In the genomic region with DNA sequence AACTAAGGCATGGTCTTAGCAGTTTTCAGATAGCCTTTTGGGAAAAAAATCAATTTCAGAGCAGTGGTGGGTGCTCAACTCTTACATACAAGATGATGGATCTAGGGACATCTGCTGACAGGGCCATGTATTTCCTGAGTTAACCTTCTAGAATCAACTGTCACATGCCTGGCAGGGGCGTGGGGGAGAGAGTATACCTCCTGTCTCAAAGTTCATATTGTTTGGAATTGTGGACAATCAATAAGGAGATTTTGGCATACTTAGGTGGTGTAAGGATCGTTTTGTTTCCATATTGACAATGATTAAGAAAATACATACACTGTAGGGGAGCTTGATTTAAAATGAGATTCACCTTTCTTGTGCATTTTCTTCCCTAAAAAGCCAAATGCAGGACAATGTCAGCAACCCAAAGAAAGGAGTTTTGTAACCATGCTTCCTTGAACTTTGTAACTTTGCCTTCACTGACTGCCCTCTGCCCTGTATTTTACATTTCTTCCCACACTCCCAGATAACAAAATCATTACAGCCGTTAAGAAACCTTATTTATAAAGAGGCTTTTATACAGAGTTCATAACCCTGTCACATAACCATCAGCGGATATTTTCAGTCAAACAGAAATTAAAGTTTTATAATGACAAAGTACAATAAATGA, we compare ENCODE assay signal across 1 cellular context.
TF ChIP-seq lines count a peak whose summit lies in the region.

No MANE protein-coding gene starts in this region.

TF ChIP-seq in HepG2, 621 proteins besides CTCF, POLR2A, EP300 and RAD21 (continued from another document):
- TF ChIP-seq DBP (CRISPR knock-in tag; IDR thresholded peaks at IDR 0.05; ENCODE audit: not compliant biosample characterization) (no peak), NCOR1 (IDR thresholded peaks at IDR 0.05; ENCODE audit: borderline replicate concordance, low read length) (peak; percentile 73; the same call in 1 of the 2 replicates), ZNF687 (CRISPR knock-in tag; IDR thresholded peaks at IDR 0.05) (no peak), ZBTB8A (CRISPR knock-in tag; IDR thresholded peaks at IDR 0.05; ENCODE audit: borderline replicate concordance, low read depth) (no peak), HBP1 (CRISPR knock-in tag; IDR thresholded peaks at IDR 0.05; ENCODE audit: low read depth) (no peak), ELF1 (CRISPR knock-in tag; IDR thresholded peaks at IDR 0.05) (no peak), RXRB (CRISPR knock-in tag; IDR thresholded peaks at IDR 0.05; ENCODE audit: borderline replicate concordance) (peak; percentile 58; the same call in 1 of the 2 replicates), PAXIP1 (CRISPR knock-in tag; conservative IDR thresholded peaks at IDR 0.05) (peak; percentile 62), ZNF816 (CRISPR knock-in tag; IDR thresholded peaks at IDR 0.05; ENCODE audit: borderline replicate concordance) (no peak), AHR (CRISPR knock-in tag; IDR thresholded peaks at IDR 0.05) (no peak), FIP1L1 (IDR thresholded peaks at IDR 0.05; ENCODE audit: borderline replicate concordance, insufficient read depth, low read depth, low read length) (no peak), MTA1 (CRISPR knock-in tag; IDR thresholded peaks at IDR 0.05; ENCODE audit: borderline replicate concordance) (no peak), ZNF282 (IDR thresholded peaks at IDR 0.05; ENCODE audit: partially characterized antibody) (no peak), NR2F6 (IDR thresholded peaks at IDR 0.05) (no peak), NR2F6 (CRISPR knock-in tag; IDR thresholded peaks at IDR 0.05) (peak; percentile 23; the same call in 1 of the 2 replicates), FOSL2 (CRISPR knock-in tag; IDR thresholded peaks at IDR 0.05) (no peak), MED13 (CRISPR knock-in tag; IDR thresholded peaks at IDR 0.05) (no peak), CREM (IDR thresholded peaks at IDR 0.05) (no peak), CREM (CRISPR knock-in tag; IDR thresholded peaks at IDR 0.05) (no peak), MYNN (CRISPR knock-in tag; IDR thresholded peaks at IDR 0.05; ENCODE audit: low read depth) (no peak), ZNF33B (CRISPR knock-in tag; IDR thresholded peaks at IDR 0.05) (no peak), ZNF770 (CRISPR knock-in tag; IDR thresholded peaks at IDR 0.05) (no peak), ETV6 (CRISPR knock-in tag; conservative IDR thresholded peaks at IDR 0.05) (no peak), ZSCAN31 (CRISPR knock-in tag; IDR thresholded peaks at IDR 0.05; ENCODE audit: low read depth) (no peak), ZNF430 (CRISPR knock-in tag; IDR thresholded peaks at IDR 0.05) (no peak), RARA (CRISPR knock-in tag; IDR thresholded peaks at IDR 0.05) (peak; percentile 61), ZNF709 (CRISPR knock-in tag; IDR thresholded peaks at IDR 0.05) (no peak), ZNF431 (CRISPR knock-in tag; IDR thresholded peaks at IDR 0.05; ENCODE audit: borderline replicate concordance, low read depth) (no peak), ZKSCAN8 (CRISPR knock-in tag; IDR thresholded peaks at IDR 0.05; ENCODE audit: borderline replicate concordance) (no peak), ZNF496 (CRISPR knock-in tag; IDR thresholded peaks at IDR 0.05; ENCODE audit: insufficient replicate concordance) (no peak), POLR2AphosphoS2 (IDR thresholded peaks at IDR 0.05; ENCODE audit: low read depth, low read length) (no peak), PPARG (CRISPR knock-in tag; conservative IDR thresholded peaks at IDR 0.05) (peak; percentile 79), ONECUT2 (CRISPR knock-in tag; IDR thresholded peaks at IDR 0.05) (peak; percentile 39; the same call in 1 of the 2 replicates), KLF11 (CRISPR knock-in tag; IDR thresholded peaks at IDR 0.05) (no peak), POGZ (CRISPR knock-in tag; IDR thresholded peaks at IDR 0.05) (0 out of 2 replicates have a peak, but pooled peaks have one; percentile 35), LCORL (IDR thresholded peaks at IDR 0.05) (no peak), LCORL (CRISPR knock-in tag; IDR thresholded peaks at IDR 0.05) (0 out of 2 replicates have a peak, but pooled peaks have one; percentile 34), RBAK (CRISPR knock-in tag; IDR thresholded peaks at IDR 0.05) (no peak), BHLHE40 (IDR thresholded peaks at IDR 0.05; ENCODE audit: low read length) (no peak), SIX4 (CRISPR knock-in tag; IDR thresholded peaks at IDR 0.05) (no peak), ZGPAT (CRISPR knock-in tag; IDR thresholded peaks at IDR 0.05) (0 out of 2 replicates have a peak, but pooled peaks have one; percentile 13), ZFAT (CRISPR knock-in tag; conservative IDR thresholded peaks at IDR 0.05) (no peak), NR2C2 (CRISPR knock-in tag; IDR thresholded peaks at IDR 0.05; ENCODE audit: borderline replicate concordance) (no peak), ZMYM4 (CRISPR knock-in tag; IDR thresholded peaks at IDR 0.05) (peak; percentile 52), ZNF891 (CRISPR knock-in tag; IDR thresholded peaks at IDR 0.05) (no peak)
- TF ChIP-seq, protein P1, sequence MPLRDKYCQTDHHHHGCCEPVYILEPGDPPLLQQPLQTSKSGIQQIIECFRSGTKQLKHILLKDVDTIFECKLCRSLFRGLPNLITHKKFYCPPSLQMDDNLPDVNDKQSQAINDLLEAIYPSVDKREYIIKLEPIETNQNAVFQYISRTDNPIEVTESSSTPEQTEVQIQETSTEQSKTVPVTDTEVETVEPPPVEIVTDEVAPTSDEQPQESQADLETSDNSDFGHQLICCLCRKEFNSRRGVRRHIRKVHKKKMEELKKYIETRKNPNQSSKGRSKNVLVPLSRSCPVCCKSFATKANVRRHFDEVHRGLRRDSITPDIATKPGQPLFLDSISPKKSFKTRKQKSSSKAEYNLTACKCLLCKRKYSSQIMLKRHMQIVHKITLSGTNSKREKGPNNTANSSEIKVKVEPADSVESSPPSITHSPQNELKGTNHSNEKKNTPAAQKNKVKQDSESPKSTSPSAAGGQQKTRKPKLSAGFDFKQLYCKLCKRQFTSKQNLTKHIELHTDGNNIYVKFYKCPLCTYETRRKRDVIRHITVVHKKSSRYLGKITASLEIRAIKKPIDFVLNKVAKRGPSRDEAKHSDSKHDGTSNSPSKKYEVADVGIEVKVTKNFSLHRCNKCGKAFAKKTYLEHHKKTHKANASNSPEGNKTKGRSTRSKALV (CRISPR knock-in tag; IDR thresholded peaks at IDR 0.05), result no peak
- TF ChIP-seq, protein P2, sequence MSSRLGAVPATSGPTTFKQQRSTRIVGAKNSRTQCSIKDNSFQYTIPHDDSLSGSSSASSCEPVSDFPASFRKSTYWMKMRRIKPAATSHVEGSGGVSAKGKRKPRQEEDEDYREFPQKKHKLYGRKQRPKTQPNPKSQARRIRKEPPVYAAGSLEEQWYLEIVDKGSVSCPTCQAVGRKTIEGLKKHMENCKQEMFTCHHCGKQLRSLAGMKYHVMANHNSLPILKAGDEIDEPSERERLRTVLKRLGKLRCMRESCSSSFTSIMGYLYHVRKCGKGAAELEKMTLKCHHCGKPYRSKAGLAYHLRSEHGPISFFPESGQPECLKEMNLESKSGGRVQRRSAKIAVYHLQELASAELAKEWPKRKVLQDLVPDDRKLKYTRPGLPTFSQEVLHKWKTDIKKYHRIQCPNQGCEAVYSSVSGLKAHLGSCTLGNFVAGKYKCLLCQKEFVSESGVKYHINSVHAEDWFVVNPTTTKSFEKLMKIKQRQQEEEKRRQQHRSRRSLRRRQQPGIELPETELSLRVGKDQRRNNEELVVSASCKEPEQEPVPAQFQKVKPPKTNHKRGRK (CRISPR knock-in tag; IDR thresholded peaks at IDR 0.05), result no peak
